31 cellular contexts compared by ENCODE assay signal in the genomic region with DNA sequence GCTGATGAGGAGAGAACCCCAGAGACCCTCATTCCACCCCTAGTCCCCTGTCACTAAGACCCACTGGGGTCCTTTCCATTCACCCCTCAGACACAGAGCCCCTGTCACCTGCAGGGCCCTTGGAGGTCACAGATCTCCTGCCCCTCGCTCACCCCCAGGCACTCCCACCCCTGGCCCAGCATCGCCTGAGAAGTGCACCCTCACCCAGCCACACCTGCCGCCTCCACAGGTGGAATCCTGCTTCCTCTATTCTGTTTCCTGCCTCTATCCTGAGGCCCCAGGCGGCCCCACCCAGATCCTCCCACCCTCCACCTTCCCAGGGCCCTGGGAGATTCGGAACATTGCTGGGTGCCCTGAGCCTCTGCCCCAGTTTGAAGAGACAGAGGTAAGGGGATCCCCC. TPM values are rescaled to one million over a fixed set of nuclear protein-coding genes. Genes with fewer than 3 reads are reported as not detected.
"Had no signal": no experiment of that assay in that cellular context is flagged by ENCODE, and none has a peak within 500 bp of the region (broad histone marks: within the 10 kb centered on the region; RNA-seq: fewer than 3 reads in every experiment).

No MANE protein-coding gene starts in this region.

- H3K4me3 ChIP-seq: left ventricle myocardium inferior, lung, ovary, right atrium auricular region, right lobe of liver, smooth muscle cell, tibial nerve, upper lobe of left lung, vagina had no signal

- H3K9me3 Mint-ChIP-seq: immature natural killer cell; mesothelial cell of epicardium; naive thymus-derived CD4-positive, alpha-beta T cell; natural killer cell treated with Interleukin-12 subunit alpha and Interleukin-12 subunit beta and Interleukin-15 and Interleukin-18, amount 100 ng/mL, for 72 hours; stimulated activated memory B cell treated with anti-CD40 and anti-IgM and Interleukin-4, amounts not matched to agents 10 μg/mL and 1 μg/mL and 100 μg/mL, for 72 hours; stimulated activated naive CD8-positive, alpha-beta T cell treated with anti-CD3 and anti-CD28 coated beads, Interleukin-15, amount 100 ng/mL, for 72 hours had no signal

- H3K36me3 ChIP-seq: left ventricle myocardium inferior, neutrophil, ovary, right atrium auricular region, right lobe of liver, tibial nerve, upper lobe of left lung, vagina had no signal

- H3K27ac Mint-ChIP-seq: immature natural killer cell; mesothelial cell of epicardium; naive thymus-derived CD4-positive, alpha-beta T cell; natural killer cell treated with Interleukin-12 subunit alpha and Interleukin-12 subunit beta and Interleukin-15 and Interleukin-18, amount 100 ng/mL, for 72 hours; progenitor cell of endocrine pancreas; stimulated activated memory B cell treated with anti-CD40 and anti-IgM and Interleukin-4, amounts not matched to agents 10 μg/mL and 1 μg/mL and 100 μg/mL, for 72 hours; stimulated activated naive CD8-positive, alpha-beta T cell treated with anti-CD3 and anti-CD28 coated beads, Interleukin-15, amount 100 ng/mL, for 72 hours had no signal

- H3K4me1 Mint-ChIP-seq: immature natural killer cell; stimulated activated memory B cell treated with anti-CD40 and anti-IgM and Interleukin-4, amounts not matched to agents 10 μg/mL and 1 μg/mL and 100 μg/mL, for 72 hours; stimulated activated naive CD8-positive, alpha-beta T cell treated with anti-CD3 and anti-CD28 coated beads, Interleukin-15, amount 100 ng/mL, for 72 hours had no signal

- H3K36me3 Mint-ChIP-seq: immature natural killer cell; mesothelial cell of epicardium; naive thymus-derived CD4-positive, alpha-beta T cell; natural killer cell treated with Interleukin-12 subunit alpha and Interleukin-12 subunit beta and Interleukin-15 and Interleukin-18, amount 100 ng/mL, for 72 hours; stimulated activated memory B cell treated with anti-CD40 and anti-IgM and Interleukin-4, amounts not matched to agents 10 μg/mL and 1 μg/mL and 100 μg/mL, for 72 hours had no signal

- H3K27ac ChIP-seq: left ventricle myocardium inferior, neutrophil, ovary, right atrium auricular region, right lobe of liver, tibial nerve, upper lobe of left lung, vagina had no signal

- H3K4me3 Mint-ChIP-seq: immature natural killer cell; mesothelial cell of epicardium; naive thymus-derived CD4-positive, alpha-beta T cell; natural killer cell treated with Interleukin-12 subunit alpha and Interleukin-12 subunit beta and Interleukin-15 and Interleukin-18, amount 100 ng/mL, for 72 hours; stimulated activated memory B cell treated with anti-CD40 and anti-IgM and Interleukin-4, amounts not matched to agents 10 μg/mL and 1 μg/mL and 100 μg/mL, for 72 hours; stimulated activated naive CD8-positive, alpha-beta T cell treated with anti-CD3 and anti-CD28 coated beads, Interleukin-15, amount 100 ng/mL, for 72 hours had no signal

- H3K27me3 Mint-ChIP-seq: natural killer cell treated with Interleukin-12 subunit alpha and Interleukin-12 subunit beta and Interleukin-15 and Interleukin-18, amount 100 ng/mL, for 72 hours had no signal

- DNase-seq: hypothalamus; immature natural killer cell; kidney; left ventricle myocardium inferior; mesendoderm; naive thymus-derived CD4-positive, alpha-beta T cell; occipital lobe; ovary; right lobe of liver; stimulated activated CD4-positive, alpha-beta T cell treated with anti-CD3 and anti-CD28 coated beads, Interleukin-1b, Interleukin-23, amount 100 ng/mL, for 48 hours; stimulated activated CD4-positive, alpha-beta T cell treated with anti-CD3 and anti-CD28 coated beads, Interleukin-2, amount 100 ng/mL, for 48 hours; stimulated activated CD4-positive, alpha-beta T cell treated with anti-CD3 and anti-CD28 coated beads, Interleukin-4, amount 100 ng/mL, for 4 hours; stimulated activated CD8-positive, alpha-beta memory T cell treated with anti-CD3 and anti-CD28 coated beads, Interleukin-4, amount 100 ng/mL, for 48 hours; stimulated activated naive CD4-positive, alpha-beta T cell treated with Interleukin-2 at 50 U/mL for 16 hours; stimulated activated naive CD8-positive, alpha-beta T cell treated with anti-CD3 and anti-CD28 coated beads, Interleukin-15, amount 100 ng/mL, for 72 hours; substantia nigra; upper lobe of left lung had no signal

- H3K9me3 ChIP-seq: left ventricle myocardium inferior, neutrophil, ovary, right atrium auricular region, right lobe of liver, tibial nerve, upper lobe of left lung, vagina had no signal

- H3K4me2 ChIP-seq: smooth muscle cell had no signal

- H3K27me3 ChIP-seq: neutrophil, ovary, right atrium auricular region, right lobe of liver, tibial nerve, upper lobe of left lung, vagina had no signal

- H3K4me1 ChIP-seq: right lobe of liver had no signal

RNA-seq across cellular contexts. Expression of a gene that starts 13.8 kb away (rescaled TPM):
- total RNA-seq: left ventricle myocardium inferior; naive thymus-derived CD4-positive, alpha-beta T cell; natural killer cell treated with Interleukin-12 subunit alpha and Interleukin-12 subunit beta and Interleukin-15 and Interleukin-18, amount 100 ng/mL, for 72 hours; right atrium auricular region; right lobe of liver had no signal
- polyA plus RNA-seq: immature natural killer cell; naive thymus-derived CD4-positive, alpha-beta T cell; neural cell had no signal

RNA-seq across cellular contexts. Expression of a gene that starts 25.6 kb away (rescaled TPM):
- total RNA-seq: left ventricle myocardium inferior; mononuclear cell; myocyte; naive thymus-derived CD4-positive, alpha-beta T cell; natural killer cell treated with Interleukin-12 subunit alpha and Interleukin-12 subunit beta and Interleukin-15 and Interleukin-18, amount 100 ng/mL, for 72 hours; occipital lobe; progenitor cell of endocrine pancreas; right lobe of liver; upper lobe of left lung; urinary bladder had no signal
- polyA plus RNA-seq: immature natural killer cell; naive thymus-derived CD4-positive, alpha-beta T cell; neural cell; ovary had no signal

RNA-seq across cellular contexts. Expression of a gene that starts 51.5 kb away (rescaled TPM):
- total RNA-seq: kidney; left ventricle myocardium inferior; mesothelial cell of epicardium; mononuclear cell; myocyte; naive thymus-derived CD4-positive, alpha-beta T cell; natural killer cell treated with Interleukin-12 subunit alpha and Interleukin-12 subunit beta and Interleukin-15 and Interleukin-18, amount 100 ng/mL, for 72 hours; progenitor cell of endocrine pancreas; upper lobe of left lung; urinary bladder had no signal
- polyA plus RNA-seq: immature natural killer cell; naive thymus-derived CD4-positive, alpha-beta T cell; neural cell; ovary had no signal
